25 cellular contexts compared by ENCODE assay signal in genomic region chr17:66444001-66444400, GRCh38.
"Had no signal": no experiment of that assay in that cellular context is flagged by ENCODE, and none has a peak within 500 bp of the region (broad histone marks: within the 10 kb centered on the region; RNA-seq: fewer than 3 reads in every experiment).

No MANE protein-coding gene starts in this region.

- H3K36me3 Mint-ChIP-seq: mesothelial cell of epicardium, natural killer cell had no signal

- H3K9ac ChIP-seq: parathyroid adenoma had no signal

- ATAC-seq: activated CD4-positive, alpha-beta T cell treated with anti-CD3 and anti-CD28 coated beads for 36 hours; natural killer cell; right cardiac atrium; stimulated activated naive CD8-positive, alpha-beta T cell treated with anti-CD3 and anti-CD28 coated beads, Interleukin-15, Interleukin-2, amounts not matched to agents 100 U/mL and 50 U/mL, for 24 hours had no signal

- DNase-seq: activated B cell treated with CpG ODN at 0.5 μM for 24 hours; activated CD4-positive, alpha-beta T cell treated with anti-CD3 and anti-CD28 coated beads for 36 hours; activated CD4-positive, alpha-beta T cell treated with anti-CD3 and anti-CD28 coated beads, Interleukin-2, amount 50 U/mL, for 4 hours; activated CD8-positive, alpha-beta memory T cell treated with anti-CD3 and anti-CD28 coated beads for 24 hours; activated CD8-positive, alpha-beta memory T cell treated with anti-CD3 and anti-CD28 coated beads, Interleukin-2, amount 50 U/mL, for 4 hours; activated effector memory CD4-positive, alpha-beta T cell treated with anti-CD3 and anti-CD28 coated beads, Interleukin-2, amount 50 U/mL, for 16 hours; activated naive CD4-positive, alpha-beta T cell treated with anti-CD3 and anti-CD28 coated beads, Interleukin-2, amount 10 ng/mL, durations not matched to agents 7 days and 5 days; activated T-cell treated with anti-CD3 and anti-CD28 coated beads, Interleukin-2, amount 50 U/mL, for 24 hours; amygdala; glutamatergic neuron; hippocampal formation; kidney glomerular epithelial cell; left ventricle myocardium inferior; natural killer cell; right cardiac atrium; stimulated activated CD4-positive, alpha-beta T cell treated with anti-CD3 and anti-CD28 coated beads, Interleukin-12 subunit alpha, Interleukin-12 subunit beta, amount 100 ng/mL, for 4 hours; stimulated activated CD4-positive, alpha-beta T cell treated with anti-CD3 and anti-CD28 coated beads, Interleukin-4, amount 100 ng/mL, for 4 hours; stimulated activated naive CD8-positive, alpha-beta T cell treated with anti-CD3 and anti-CD28 coated beads, Interleukin-15, Interleukin-2, amounts not matched to agents 100 U/mL and 50 U/mL, for 24 hours; thyroid gland had no signal

- H3K4me1 ChIP-seq: left ventricle myocardium inferior, parathyroid adenoma, thyroid gland had no signal

- H3K4me3 Mint-ChIP-seq: activated B cell treated with CpG ODN at 0.5 μM for 24 hours; activated CD4-positive, alpha-beta T cell treated with anti-CD3 and anti-CD28 coated beads for 36 hours; activated naive CD4-positive, alpha-beta T cell treated with anti-CD3 and anti-CD28 coated beads, Interleukin-2, amount 10 ng/mL, durations not matched to agents 7 days and 5 days; activated T-cell treated with anti-CD3 and anti-CD28 coated beads, Interleukin-2, amount 50 U/mL, for 24 hours; mesothelial cell of epicardium; natural killer cell had no signal

- H3K27me3 Mint-ChIP-seq: activated B cell treated with CpG ODN at 0.5 μM for 24 hours; activated CD4-positive, alpha-beta T cell treated with anti-CD3 and anti-CD28 coated beads for 36 hours; activated naive CD4-positive, alpha-beta T cell treated with anti-CD3 and anti-CD28 coated beads, Interleukin-2, amount 10 ng/mL, durations not matched to agents 7 days and 5 days; activated T-cell treated with anti-CD3 and anti-CD28 coated beads, Interleukin-2, amount 50 U/mL, for 24 hours had no signal

- H3K9me3 Mint-ChIP-seq: activated T-cell treated with anti-CD3 and anti-CD28 coated beads, Interleukin-2, amount 50 U/mL, for 24 hours; mesothelial cell of epicardium; natural killer cell had no signal

- H3K4me3 ChIP-seq: coronary artery, esophagus muscularis mucosa, left ventricle myocardium inferior, thyroid gland had no signal

- H2AFZ ChIP-seq: parathyroid adenoma had no signal

- H3K4me1 Mint-ChIP-seq: mesothelial cell of epicardium had no signal

- H3K79me2 ChIP-seq: parathyroid adenoma had no signal

- H3K36me3 ChIP-seq: esophagus muscularis mucosa, left ventricle myocardium inferior, thyroid gland had no signal

- H3K27ac Mint-ChIP-seq: activated B cell treated with CpG ODN at 0.5 μM for 24 hours; activated CD4-positive, alpha-beta T cell treated with anti-CD3 and anti-CD28 coated beads for 36 hours; activated naive CD4-positive, alpha-beta T cell treated with anti-CD3 and anti-CD28 coated beads, Interleukin-2, amount 10 ng/mL, durations not matched to agents 7 days and 5 days; mesothelial cell of epicardium; natural killer cell had no signal

- H3K9me3 ChIP-seq: esophagus muscularis mucosa, left ventricle myocardium inferior, thyroid gland had no signal

- H3K27ac ChIP-seq: coronary artery, esophagus muscularis mucosa, left ventricle myocardium inferior, parathyroid adenoma, thyroid gland had no signal

- H3K27me3 ChIP-seq: esophagus muscularis mucosa, thyroid gland had no signal

- FAIRE-seq: bronchial epithelial cell, frontal cortex had no signal
